Comparison of ENCODE assay signal across 10 cellular contexts in the genomic region with DNA sequence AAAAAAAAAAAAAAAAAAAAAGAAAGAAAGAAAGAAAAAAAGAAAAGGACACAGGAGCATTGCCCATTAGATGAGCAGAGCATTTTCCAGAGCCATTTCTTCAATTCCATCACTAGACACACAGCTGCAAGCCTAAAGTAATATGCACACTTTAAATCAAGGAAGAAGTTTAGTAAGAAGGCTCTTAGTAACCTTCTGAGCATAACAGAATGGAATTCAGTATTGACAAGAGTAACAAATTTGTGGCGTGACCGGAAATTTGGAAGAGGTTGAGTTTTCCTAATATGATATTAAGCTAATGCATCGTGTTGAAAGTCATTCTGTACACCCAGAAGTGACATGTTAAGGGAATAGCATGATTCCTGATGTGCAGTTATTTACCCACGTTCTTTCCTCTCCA. TPM values are rescaled to one million over a fixed set of nuclear protein-coding genes. Genes with fewer than 3 reads are reported as not detected.
DNase-seq lines count a peak whose midpoint lies in the region; ATAC-seq, FAIRE-seq and TF ChIP-seq lines count a peak whose summit lies in the region.
"Had no signal": no experiment of that assay in that cellular context is flagged by ENCODE, and none has a peak within 500 bp of the region (broad histone marks: within the 10 kb centered on the region; RNA-seq: fewer than 3 reads in every experiment).

No MANE protein-coding gene starts in this region.

- FAIRE-seq in astrocyte (lab: Jason Lieb, UNC) = no peak

- peaks cover 10% of the 10 kb centered on the region for H3K9me3 Mint-ChIP-seq in astrocyte (ENCODE audit: unreplicated experiment)

- H3K4me3 ChIP-seq in astrocyte (ENCODE audit: insufficient read depth, low read depth, low read length) (no peak overlapping the region), heart right ventricle (no peak overlapping the region)
- H3K4me3 ChIP-seq: lung had no signal

- peaks cover 59% of the 10 kb centered on the region for H3K4me1 Mint-ChIP-seq in astrocyte (ENCODE audit: low read depth, unreplicated experiment)

- H3K9ac ChIP-seq in astrocyte (ENCODE audit: low read length) = no peak overlapping the region

- no peaks in the 10 kb centered on the region for H3K27me3 Mint-ChIP-seq in astrocyte (ENCODE audit: low read depth, unreplicated experiment)

- H3K27ac ChIP-seq in astrocyte (ENCODE audit: low read depth, low read length) (no peak overlapping the region), heart right ventricle (peak overlapping the region in 6 of 10 donors; percentile 5 to 51 (median 36)), temporal lobe (ENCODE audit: low read depth, low read length) (peak overlapping the region; percentile 97)

- ATAC-seq in heart right ventricle = peak in 5 of 8 donors; percentile 7 to 43 (median 23)
- ATAC-seq in GM21717 (IDR thresholded peaks at IDR 0.05; ENCODE audit: unreplicated experiment) = no peak

- H3K27me3 ChIP-seq in astrocyte (ENCODE audit: insufficient read depth, low read length) (no peaks in the 10 kb centered on the region), heart right ventricle (no peaks in the 10 kb centered on the region)

- no peak overlapping the region for H2AFZ ChIP-seq in astrocyte (ENCODE audit: low read depth, low read length)

- H3K36me3 ChIP-seq in astrocyte (ENCODE audit: insufficient read depth, low read length) (no peaks in the 10 kb centered on the region), heart right ventricle (peaks cover 0 to 10% (median 0%) of the 10 kb centered on the region in 9 donors)

- peaks cover 92% of the 10 kb centered on the region for H4K20me1 ChIP-seq in astrocyte (ENCODE audit: insufficient read depth, low read length)

- H3K4me1 ChIP-seq in astrocyte (ENCODE audit: insufficient read depth, low read length) (peaks cover 54% of the 10 kb centered on the region), heart right ventricle (peaks cover 3 to 69% (median 39%) of the 10 kb centered on the region in 9 donors)

- peaks cover 98% of the 10 kb centered on the region for H3K79me2 ChIP-seq in astrocyte (ENCODE audit: insufficient read depth, low read length)

- no peak overlapping the region for H3K4me3 Mint-ChIP-seq in astrocyte (ENCODE audit: unreplicated experiment)

- 65 to 68% methylated on average over 4 of the region's 4 CpGs for WGBS in heart right ventricle, 2 donors

- no peak for TF ChIP-seq CTCF in astrocyte (IDR thresholded peaks at IDR 0.05; ENCODE audit: insufficient read depth, low read depth, low read length)
- TF ChIP-seq CTCF in heart right ventricle (IDR thresholded peaks at IDR 0.05) = no peak

- H3K36me3 Mint-ChIP-seq in astrocyte (ENCODE audit: low read depth, unreplicated experiment) = peaks cover 10% of the 10 kb centered on the region

- intact Hi-C loops in heart right ventricle (cut with DNase I) = no loop called here

- DNase-seq in GM04503 (ENCODE audit: low read depth) (peak; percentile 65), astrocyte (ENCODE audit: low read depth) (peak; percentile 56), heart right ventricle (no peak), activated T-cell treated with anti-CD3 and anti-CD28 coated beads for 4 hours (no peak), dedifferentiated amniotic fluid mesenchymal stem cell (ENCODE audit: extremely low spot score) (no peak)
- DNase-seq: activated CD4-positive, alpha-beta T cell treated with anti-CD3 and anti-CD28 coated beads, Interleukin-2, amount 50 U/mL, for 4 hours; cerebellar nuclear complex had no signal

- H3K4me2 ChIP-seq in astrocyte (ENCODE audit: low read length) = peak overlapping the region; percentile 71

- H3K9me3 ChIP-seq in astrocyte (ENCODE audit: insufficient read depth, low read depth, low read length) (no peaks in the 10 kb centered on the region), heart right ventricle (peaks cover 0 to 8% (median 0%) of the 10 kb centered on the region in 11 donors)

- peak overlapping the region; percentile 8 for H3K27ac Mint-ChIP-seq in astrocyte (ENCODE audit: unreplicated experiment)

RNA-seq across cellular contexts. Expression of gene SMURF1, which starts 35.3 kb away (rescaled TPM):
- total RNA-seq in astrocyte (36.9 and 44.7 TPM in 2 replicates), heart right ventricle (10 to 100 TPM in 9 of 10 donors, 1 to 10 TPM in 1; 8.4 to 14.7 (median 11.5) TPM), temporal lobe (22.4 TPM)
- polyA plus RNA-seq in heart right ventricle = 1 to 10 TPM; 4.2 to 5.1 TPM

Comparison
In these comparisons a context has a peak if more than half of its experiments do, and no peak if none do; other contexts are left out.
1. DNase-seq: peak in GM04503 (single experiment) and astrocyte (single experiment); none in heart right ventricle (0 of 2), activated T-cell treated with anti-CD3 and anti-CD28 coated beads for 4 hours (single experiment) and dedifferentiated amniotic fluid mesenchymal stem cell (single experiment).